ENCODE assay signal across 8 cellular contexts in genomic region chr11:35383953-35384352, GRCh38. TPM values are rescaled to one million over a fixed set of nuclear protein-coding genes. Genes with fewer than 3 reads are reported as not detected.
"Had no signal": no experiment of that assay in that cellular context is flagged by ENCODE, and none has a peak within 500 bp of the region (broad histone marks: within the 10 kb centered on the region; RNA-seq: fewer than 3 reads in every experiment).

No MANE protein-coding gene starts in this region.

- H3K36me3 ChIP-seq: HAP-1 had no signal

- DNase-seq: GM23248, GOT3, H7, KBM-7 had no signal

- H3K4me3 ChIP-seq: GM23248, HAP-1 had no signal

- H2AFZ ChIP-seq: GM23248 had no signal

- H3K9me3 ChIP-seq: HAP-1 had no signal

- ATAC-seq: HCT116 had no signal

- H3K4me1 ChIP-seq: HAP-1 had no signal

- H3K27ac ChIP-seq: GM23248 had no signal

- H3K9ac ChIP-seq: GM23248 had no signal

RNA-seq across cellular contexts. Expression of gene SLC1A2, which starts 35.4 kb away (rescaled TPM):
- total RNA-seq: HT-29 had no signal
- polyA plus RNA-seq: IgD-negative memory B cell had no signal
